16 cellular contexts compared by ENCODE assay signal in genomic region chr20:59434950-59435349, GRCh38.
"Had no signal": no experiment of that assay in that cellular context is flagged by ENCODE, and none has a peak within 500 bp of the region (broad histone marks: within the 10 kb centered on the region; RNA-seq: fewer than 3 reads in every experiment).

No MANE protein-coding gene starts in this region.

- DNase-seq: activated CD4-positive, alpha-beta T cell treated with anti-CD3 and anti-CD28 coated beads, Interleukin-2, amount 10 ng/mL, durations not matched to agents 24 days and 14 days; activated CD4-positive, CD25-positive, alpha-beta regulatory T cell; activated CD8-positive, alpha-beta memory T cell treated with anti-CD3 and anti-CD28 coated beads, Interleukin-2, amount 50 U/mL, for 4 hours; activated CD8-positive, alpha-beta T cell treated with anti-CD3 and anti-CD28 coated beads, Interleukin-2, amount 10 ng/mL, durations not matched to agents 7 days and 5 days; activated gamma-delta T cell; activated T-cell treated with anti-CD3 and anti-CD28 coated beads, Interleukin-2, amount 50 U/mL, for 72 hours; effector CD8-positive, alpha-beta T cell; esophagus squamous epithelium; kidney; left ventricle myocardium inferior; posterior cingulate gyrus; retina; thyroid gland had no signal

- ATAC-seq: activated CD8-positive, alpha-beta T cell treated with anti-CD3 and anti-CD28 coated beads, Interleukin-2, amount 10 ng/mL, durations not matched to agents 7 days and 5 days; activated naive CD4-positive, alpha-beta T cell treated with anti-CD3 and anti-CD28 coated beads, Interleukin-2, amount 50 U/mL, for 72 hours; activated T-cell treated with anti-CD3 and anti-CD28 coated beads, Interleukin-2, amount 50 U/mL, for 72 hours; natural killer cell treated with Interleukin-12 subunit alpha and Interleukin-12 subunit beta and Interleukin-15 and Interleukin-18, amount 100 ng/mL, for 72 hours; stimulated activated effector memory CD8-positive, alpha-beta T cell treated with anti-CD3 and anti-CD28 coated beads, Interleukin-12 subunit alpha, Interleukin-12 subunit beta, amount 100 ng/mL, for 72 hours had no signal
